10 cellular contexts compared by ENCODE assay signal in the genomic region with DNA sequence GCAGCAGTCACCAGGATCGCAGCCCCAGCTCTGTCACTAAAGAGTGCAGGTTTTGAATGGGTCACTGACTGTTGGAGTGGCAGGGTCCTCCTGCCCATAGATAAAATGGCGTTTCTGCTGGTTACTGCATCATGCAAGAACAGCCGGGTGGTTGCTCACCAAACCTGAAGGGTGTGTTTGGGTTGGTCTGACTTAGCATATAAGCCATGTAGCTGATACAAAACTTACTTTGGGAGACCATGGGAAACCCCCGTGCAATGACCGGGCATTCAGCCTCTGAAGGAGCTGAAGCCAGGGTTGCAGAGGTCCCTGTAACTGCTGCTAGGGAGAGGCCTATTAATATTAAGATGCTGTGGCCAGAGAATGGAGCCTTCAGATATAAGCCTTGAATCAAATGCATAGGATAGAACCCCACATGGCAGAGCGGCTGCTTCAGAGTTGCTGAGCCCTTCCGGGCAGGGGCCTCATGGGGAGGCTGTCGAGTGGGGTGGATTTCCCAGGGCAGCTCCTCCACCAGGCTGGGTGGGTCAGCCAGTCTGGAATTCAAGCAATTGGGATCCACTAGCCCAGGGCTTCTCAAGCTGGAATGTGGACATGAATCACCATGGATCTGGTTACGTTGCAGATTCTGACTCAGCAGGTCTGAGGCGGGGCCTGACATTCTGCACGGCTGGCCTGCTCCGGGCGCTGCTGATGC.
DNase-seq lines count a peak whose midpoint lies in the region; ATAC-seq and TF ChIP-seq lines count a peak whose summit lies in the region.
"Had no signal": no experiment of that assay in that cellular context is flagged by ENCODE, and none has a peak within 500 bp of the region (broad histone marks: within the 10 kb centered on the region; RNA-seq: fewer than 3 reads in every experiment).

No MANE protein-coding gene starts in this region.

- no peaks in the 10 kb centered on the region for H3K4me1 Mint-ChIP-seq in stimulated activated effector memory CD8-positive, alpha-beta T cell treated with anti-CD3 and anti-CD28 coated beads, Interleukin-12 subunit alpha, Interleukin-12 subunit beta, amount 100 ng/mL, for 72 hours
- H3K4me1 Mint-ChIP-seq: IgD-negative memory B cell had no signal

- no peaks in the 10 kb centered on the region for H3K36me3 ChIP-seq in psoas muscle (ENCODE audit: insufficient read depth in 1 of 2, low read depth in 1 of 2)

- H3K4me3 ChIP-seq in psoas muscle, result no peak overlapping the region

- H3K36me3 Mint-ChIP-seq in stimulated activated effector memory CD8-positive, alpha-beta T cell treated with anti-CD3 and anti-CD28 coated beads, Interleukin-12 subunit alpha, Interleukin-12 subunit beta, amount 100 ng/mL, for 72 hours, result no peaks in the 10 kb centered on the region
- H3K36me3 Mint-ChIP-seq: IgD-negative memory B cell had no signal

- peak; percentile 79 for DNase-seq in GM04503 (ENCODE audit: low read depth)
- peak; percentile 86 for DNase-seq in RKO (ENCODE audit: low spot score)
- DNase-seq in psoas muscle, result peak; percentile 37 to 61
- DNase-seq in cortex of kidney (lab: John Stamatoyannopoulos, UW), result no peak
- no peak for DNase-seq in stimulated activated effector memory CD8-positive, alpha-beta T cell treated with anti-CD3 and anti-CD28 coated beads, Interleukin-12 subunit alpha, Interleukin-12 subunit beta, amount 100 ng/mL, for 72 hours (ENCODE audit: low spot score in 2 of 2)
- DNase-seq in NCI-H2196 treated with DMSO at 0.1 percent for 48 hours (lab: John Stamatoyannopoulos, UW; ENCODE audit: unreplicated experiment), result no peak
- DNase-seq in RPMI8226, result no peak
- DNase-seq: effector CD8-positive, alpha-beta T cell had no signal

- ATAC-seq in esophagus mucosa (peak; percentile 94), psoas muscle (peak; percentile 92 to 98 (median 96))
- no peak for ATAC-seq in stimulated activated effector memory CD8-positive, alpha-beta T cell treated with anti-CD3 and anti-CD28 coated beads, Interleukin-12 subunit alpha, Interleukin-12 subunit beta, amount 100 ng/mL, for 72 hours

- no peaks in the 10 kb centered on the region for H3K27me3 ChIP-seq in psoas muscle (ENCODE audit: insufficient read depth in 3 of 3, low read length in 2 of 3)

- intact Hi-C loops in psoas muscle (cut with DNase I), result no loop called here

- TF ChIP-seq CTCF in psoas muscle (IDR thresholded peaks at IDR 0.05), result no peak

- H3K27ac ChIP-seq in psoas muscle, result no peak overlapping the region

- H3K27ac Mint-ChIP-seq in stimulated activated effector memory CD8-positive, alpha-beta T cell treated with anti-CD3 and anti-CD28 coated beads, Interleukin-12 subunit alpha, Interleukin-12 subunit beta, amount 100 ng/mL, for 72 hours, result no peak overlapping the region
- H3K27ac Mint-ChIP-seq: IgD-negative memory B cell had no signal

- H3K4me1 ChIP-seq in psoas muscle, result peaks cover 4% of the 10 kb centered on the region

- peaks cover 2% of the 10 kb centered on the region for H3K9me3 Mint-ChIP-seq in stimulated activated effector memory CD8-positive, alpha-beta T cell treated with anti-CD3 and anti-CD28 coated beads, Interleukin-12 subunit alpha, Interleukin-12 subunit beta, amount 100 ng/mL, for 72 hours

- WGBS in psoas muscle, 3 donors, result 61 to 81% (median 61%) methylated on average over 13 of the region's 13 CpGs

- no peak overlapping the region for H3K4me3 Mint-ChIP-seq in stimulated activated effector memory CD8-positive, alpha-beta T cell treated with anti-CD3 and anti-CD28 coated beads, Interleukin-12 subunit alpha, Interleukin-12 subunit beta, amount 100 ng/mL, for 72 hours
- H3K4me3 Mint-ChIP-seq: IgD-negative memory B cell had no signal

- no peaks in the 10 kb centered on the region for H3K9me3 ChIP-seq in psoas muscle

Comparison
In these comparisons a context has a peak if more than half of its experiments do, and no peak if none do; other contexts are left out.
1. DNase-seq: peak in GM04503 (single experiment), RKO (single experiment) and psoas muscle (2 of 2); none in cortex of kidney (single experiment), stimulated activated effector memory CD8-positive, alpha-beta T cell treated with anti-CD3 and anti-CD28 coated beads, Interleukin-12 subunit alpha, Interleukin-12 subunit beta, amount 100 ng/mL, for 72 hours (0 of 2), NCI-H2196 treated with DMSO at 0.1 percent for 48 hours (single experiment) and RPMI8226 (single experiment).